Comparison of ENCODE assay signal across 21 cellular contexts in genomic region chr1:105436589-105437259, GRCh38.
"Had no signal": no experiment of that assay in that cellular context is flagged by ENCODE, and none has a peak within 500 bp of the region (broad histone marks: within the 10 kb centered on the region; RNA-seq: fewer than 3 reads in every experiment).

No MANE protein-coding gene starts in this region.

- H3K36me3 ChIP-seq: prostate gland, right atrium auricular region, sigmoid colon, stomach, thyroid gland had no signal

- ATAC-seq: effector memory CD8-positive, alpha-beta T cell; left lobe of liver; mucosa of descending colon; natural killer cell treated with Interleukin-12 subunit alpha and Interleukin-12 subunit beta and Interleukin-15 and Interleukin-18, amount 100 ng/mL, for 72 hours; stimulated activated effector memory CD8-positive, alpha-beta T cell treated with anti-CD3 and anti-CD28 coated beads, Interleukin-12 subunit alpha, Interleukin-12 subunit beta, amount 100 ng/mL, for 72 hours had no signal

- H3K4me3 Mint-ChIP-seq: effector memory CD8-positive, alpha-beta T cell; mesothelial cell of epicardium; naive B cell; natural killer cell treated with Interleukin-12 subunit alpha and Interleukin-12 subunit beta and Interleukin-15 and Interleukin-18, amount 100 ng/mL, for 72 hours; neural crest cell; stimulated activated effector memory CD8-positive, alpha-beta T cell treated with anti-CD3 and anti-CD28 coated beads, Interleukin-12 subunit alpha, Interleukin-12 subunit beta, amount 100 ng/mL, for 72 hours had no signal

- H3K36me3 Mint-ChIP-seq: mesothelial cell of epicardium; naive B cell; stimulated activated effector memory CD8-positive, alpha-beta T cell treated with anti-CD3 and anti-CD28 coated beads, Interleukin-12 subunit alpha, Interleukin-12 subunit beta, amount 100 ng/mL, for 72 hours had no signal

- H2AFZ ChIP-seq: parathyroid adenoma had no signal

- H3K4me1 ChIP-seq: parathyroid adenoma, prostate gland, right atrium auricular region, sigmoid colon, stomach, thyroid gland had no signal

- H3K9me3 ChIP-seq: mucosa of descending colon, prostate gland, right atrium auricular region, sigmoid colon, thyroid gland had no signal

- H3K27ac Mint-ChIP-seq: effector memory CD8-positive, alpha-beta T cell; mesothelial cell of epicardium; natural killer cell treated with Interleukin-12 subunit alpha and Interleukin-12 subunit beta and Interleukin-15 and Interleukin-18, amount 100 ng/mL, for 72 hours; stimulated activated effector memory CD8-positive, alpha-beta T cell treated with anti-CD3 and anti-CD28 coated beads, Interleukin-12 subunit alpha, Interleukin-12 subunit beta, amount 100 ng/mL, for 72 hours had no signal

- DNase-seq: cortex of kidney; effector memory CD8-positive, alpha-beta T cell; erythroblast; mesenchymal stem cell; mucosa of descending colon; naive B cell; sigmoid colon; stimulated activated CD4-positive, alpha-beta T cell treated with anti-CD3 and anti-CD28 coated beads, Interleukin-2, amount 100 ng/mL, for 24 hours; stimulated activated CD4-positive, alpha-beta T cell treated with anti-CD3 and anti-CD28 coated beads, Interleukin-4, amount 100 ng/mL, for 24 hours; stimulated activated naive CD4-positive, alpha-beta T cell treated with Interleukin-2 at 50 U/mL for 16 hours; stomach; thyroid gland; trophoblast cell had no signal

- H3K79me2 ChIP-seq: parathyroid adenoma had no signal

- H3K4me3 ChIP-seq: mucosa of descending colon, prostate gland, right atrium auricular region, sigmoid colon, stomach, thyroid gland had no signal

- H3K27me3 ChIP-seq: right atrium auricular region, sigmoid colon, stomach, thyroid gland had no signal

- H3K4me1 Mint-ChIP-seq: mesothelial cell of epicardium; naive B cell; neural crest cell; stimulated activated effector memory CD8-positive, alpha-beta T cell treated with anti-CD3 and anti-CD28 coated beads, Interleukin-12 subunit alpha, Interleukin-12 subunit beta, amount 100 ng/mL, for 72 hours had no signal

- H3K27ac ChIP-seq: parathyroid adenoma, prostate gland, right atrium auricular region, sigmoid colon, stomach, thyroid gland had no signal

- H3K27me3 Mint-ChIP-seq: effector memory CD8-positive, alpha-beta T cell; naive B cell; natural killer cell treated with Interleukin-12 subunit alpha and Interleukin-12 subunit beta and Interleukin-15 and Interleukin-18, amount 100 ng/mL, for 72 hours had no signal

- H3K9me3 Mint-ChIP-seq: mesothelial cell of epicardium, neural crest cell had no signal
